In the genomic region with DNA sequence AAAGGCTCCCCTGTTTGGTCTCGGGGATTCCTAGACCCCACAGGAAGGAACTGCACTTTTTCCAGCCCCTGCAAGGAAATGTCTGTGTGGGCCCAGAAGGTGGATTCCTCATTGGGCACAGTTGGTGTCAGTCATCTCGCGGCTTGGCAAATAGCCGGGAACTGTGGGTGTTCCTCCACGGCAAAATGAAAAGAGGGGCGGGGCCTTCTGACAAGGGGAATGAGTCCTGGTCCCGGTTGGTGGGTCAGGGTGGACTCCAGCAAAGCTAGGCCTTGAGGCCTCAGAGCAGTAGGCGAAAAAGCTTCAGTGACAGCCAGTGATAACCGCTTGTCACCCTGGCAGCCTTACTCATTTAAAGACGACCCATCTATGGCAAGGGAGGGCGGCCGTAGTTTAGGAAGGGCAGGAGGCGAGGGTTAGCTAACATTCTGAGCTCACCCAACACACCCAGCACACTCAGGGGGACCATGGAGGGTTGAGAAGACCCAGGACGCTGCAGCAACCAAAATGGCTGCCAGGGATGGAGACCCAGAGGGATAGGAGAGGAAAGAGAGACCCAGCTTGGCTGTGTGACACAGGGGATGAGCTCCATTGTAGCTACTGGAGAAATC, we compare ENCODE assay signal across 1 cellular context.
A peak's percentile ranks its signal among the peaks of the same experiment; 100 is the strongest.
TF ChIP-seq lines count a peak whose summit lies in the region.

No MANE protein-coding gene starts in this region.

TF ChIP-seq in GM12878, 131 proteins besides CTCF, POLR2A, EP300 and RAD21:
- TF ChIP-seq TARDBP (IDR thresholded peaks at IDR 0.05; ENCODE audit: borderline replicate concordance): no peak
- no peak for TF ChIP-seq NBN (IDR thresholded peaks at IDR 0.05)
- TF ChIP-seq, protein P1, sequence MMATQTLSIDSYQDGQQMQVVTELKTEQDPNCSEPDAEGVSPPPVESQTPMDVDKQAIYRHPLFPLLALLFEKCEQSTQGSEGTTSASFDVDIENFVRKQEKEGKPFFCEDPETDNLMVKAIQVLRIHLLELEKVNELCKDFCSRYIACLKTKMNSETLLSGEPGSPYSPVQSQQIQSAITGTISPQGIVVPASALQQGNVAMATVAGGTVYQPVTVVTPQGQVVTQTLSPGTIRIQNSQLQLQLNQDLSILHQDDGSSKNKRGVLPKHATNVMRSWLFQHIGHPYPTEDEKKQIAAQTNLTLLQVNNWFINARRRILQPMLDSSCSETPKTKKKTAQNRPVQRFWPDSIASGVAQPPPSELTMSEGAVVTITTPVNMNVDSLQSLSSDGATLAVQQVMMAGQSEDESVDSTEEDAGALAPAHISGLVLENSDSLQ (IDR thresholded peaks at IDR 0.05): 0 out of 2 replicates have a peak, but pooled peaks have one; percentile 29
- no peak for TF ChIP-seq MEF2A (IDR thresholded peaks at IDR 0.05; ENCODE audit: insufficient read depth, low read depth, low read length)
- TF ChIP-seq, protein P2, sequence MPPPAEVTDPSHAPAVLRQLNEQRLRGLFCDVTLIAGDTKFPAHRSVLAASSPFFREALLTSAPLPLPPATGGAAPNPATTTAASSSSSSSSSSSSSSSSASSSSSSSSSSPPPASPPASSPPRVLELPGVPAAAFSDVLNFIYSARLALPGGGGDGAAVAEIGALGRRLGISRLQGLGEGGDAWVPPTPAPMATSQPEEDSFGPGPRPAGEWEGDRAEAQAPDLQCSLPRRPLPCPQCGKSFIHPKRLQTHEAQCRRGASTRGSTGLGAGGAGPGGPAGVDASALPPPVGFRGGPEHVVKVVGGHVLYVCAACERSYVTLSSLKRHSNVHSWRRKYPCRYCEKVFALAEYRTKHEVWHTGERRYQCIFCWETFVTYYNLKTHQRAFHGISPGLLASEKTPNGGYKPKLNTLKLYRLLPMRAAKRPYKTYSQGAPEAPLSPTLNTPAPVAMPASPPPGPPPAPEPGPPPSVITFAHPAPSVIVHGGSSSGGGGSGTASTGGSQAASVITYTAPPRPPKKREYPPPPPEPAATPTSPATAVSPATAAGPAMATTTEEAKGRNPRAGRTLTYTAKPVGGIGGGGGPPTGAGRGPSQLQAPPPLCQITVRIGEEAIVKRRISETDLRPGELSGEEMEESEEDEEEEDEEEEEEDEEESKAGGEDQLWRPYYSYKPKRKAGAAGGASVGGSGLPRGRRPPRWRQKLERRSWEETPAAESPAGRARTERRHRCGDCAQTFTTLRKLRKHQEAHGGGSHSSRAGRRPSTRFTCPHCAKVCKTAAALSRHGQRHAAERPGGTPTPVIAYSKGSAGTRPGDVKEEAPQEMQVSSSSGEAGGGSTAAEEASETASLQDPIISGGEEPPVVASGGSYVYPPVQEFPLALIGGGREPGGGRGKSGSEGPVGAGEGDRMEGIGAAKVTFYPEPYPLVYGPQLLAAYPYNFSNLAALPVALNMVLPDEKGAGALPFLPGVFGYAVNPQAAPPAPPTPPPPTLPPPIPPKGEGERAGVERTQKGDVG (CRISPR knock-in tag; IDR thresholded peaks at IDR 0.05): no peak
